ENCODE assay signal across 1 cellular context in genomic region chr18:3247243-3248061, GRCh38.
TF ChIP-seq lines count a peak whose summit lies in the region.

Gene MYL12A, plus strand, starts transcription at chr18:3247801. Its CDS starts 5,447 bp downstream, at chr18:3253248.

TF ChIP-seq in GM12878, 131 proteins besides CTCF, POLR2A, EP300 and RAD21 (continued from another document and continues in another):
- TF ChIP-seq, protein P1, sequence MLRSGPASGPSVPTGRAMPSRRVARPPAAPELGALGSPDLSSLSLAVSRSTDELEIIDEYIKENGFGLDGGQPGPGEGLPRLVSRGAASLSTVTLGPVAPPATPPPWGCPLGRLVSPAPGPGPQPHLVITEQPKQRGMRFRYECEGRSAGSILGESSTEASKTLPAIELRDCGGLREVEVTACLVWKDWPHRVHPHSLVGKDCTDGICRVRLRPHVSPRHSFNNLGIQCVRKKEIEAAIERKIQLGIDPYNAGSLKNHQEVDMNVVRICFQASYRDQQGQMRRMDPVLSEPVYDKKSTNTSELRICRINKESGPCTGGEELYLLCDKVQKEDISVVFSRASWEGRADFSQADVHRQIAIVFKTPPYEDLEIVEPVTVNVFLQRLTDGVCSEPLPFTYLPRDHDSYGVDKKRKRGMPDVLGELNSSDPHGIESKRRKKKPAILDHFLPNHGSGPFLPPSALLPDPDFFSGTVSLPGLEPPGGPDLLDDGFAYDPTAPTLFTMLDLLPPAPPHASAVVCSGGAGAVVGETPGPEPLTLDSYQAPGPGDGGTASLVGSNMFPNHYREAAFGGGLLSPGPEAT (IDR thresholded peaks at IDR 0.05; ENCODE audit: low read depth) = peak; percentile 99
- TF ChIP-seq RCOR1 (conservative IDR thresholded peaks at IDR 0.05; ENCODE audit: low read depth, low read length) = 0 out of 2 replicates have a peak, but pooled peaks have one; percentile 11
- 0 out of 2 replicates have a peak, but pooled peaks have one; percentile 61 for TF ChIP-seq TCF7 (IDR thresholded peaks at IDR 0.05; ENCODE audit: borderline replicate concordance)
- TF ChIP-seq MEF2A (IDR thresholded peaks at IDR 0.05; ENCODE audit: insufficient read depth, low read depth, low read length) = 0 out of 2 replicates have a peak, but pooled peaks have one; percentile 29
- TF ChIP-seq SUZ12 (IDR thresholded peaks at IDR 0.05; ENCODE audit: unreplicated experiment) = no peak
- TF ChIP-seq, protein P2, sequence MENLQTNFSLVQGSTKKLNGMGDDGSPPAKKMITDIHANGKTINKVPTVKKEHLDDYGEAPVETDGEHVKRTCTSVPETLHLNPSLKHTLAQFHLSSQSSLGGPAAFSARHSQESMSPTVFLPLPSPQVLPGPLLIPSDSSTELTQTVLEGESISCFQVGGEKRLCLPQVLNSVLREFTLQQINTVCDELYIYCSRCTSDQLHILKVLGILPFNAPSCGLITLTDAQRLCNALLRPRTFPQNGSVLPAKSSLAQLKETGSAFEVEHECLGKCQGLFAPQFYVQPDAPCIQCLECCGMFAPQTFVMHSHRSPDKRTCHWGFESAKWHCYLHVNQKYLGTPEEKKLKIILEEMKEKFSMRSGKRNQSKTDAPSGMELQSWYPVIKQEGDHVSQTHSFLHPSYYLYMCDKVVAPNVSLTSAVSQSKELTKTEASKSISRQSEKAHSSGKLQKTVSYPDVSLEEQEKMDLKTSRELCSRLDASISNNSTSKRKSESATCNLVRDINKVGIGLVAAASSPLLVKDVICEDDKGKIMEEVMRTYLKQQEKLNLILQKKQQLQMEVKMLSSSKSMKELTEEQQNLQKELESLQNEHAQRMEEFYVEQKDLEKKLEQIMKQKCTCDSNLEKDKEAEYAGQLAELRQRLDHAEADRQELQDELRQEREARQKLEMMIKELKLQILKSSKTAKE (IDR thresholded peaks at IDR 0.05; ENCODE audit: low read depth, poor library complexity, severe bottlenecking) = peak; percentile 99
- TF ChIP-seq, protein P3, sequence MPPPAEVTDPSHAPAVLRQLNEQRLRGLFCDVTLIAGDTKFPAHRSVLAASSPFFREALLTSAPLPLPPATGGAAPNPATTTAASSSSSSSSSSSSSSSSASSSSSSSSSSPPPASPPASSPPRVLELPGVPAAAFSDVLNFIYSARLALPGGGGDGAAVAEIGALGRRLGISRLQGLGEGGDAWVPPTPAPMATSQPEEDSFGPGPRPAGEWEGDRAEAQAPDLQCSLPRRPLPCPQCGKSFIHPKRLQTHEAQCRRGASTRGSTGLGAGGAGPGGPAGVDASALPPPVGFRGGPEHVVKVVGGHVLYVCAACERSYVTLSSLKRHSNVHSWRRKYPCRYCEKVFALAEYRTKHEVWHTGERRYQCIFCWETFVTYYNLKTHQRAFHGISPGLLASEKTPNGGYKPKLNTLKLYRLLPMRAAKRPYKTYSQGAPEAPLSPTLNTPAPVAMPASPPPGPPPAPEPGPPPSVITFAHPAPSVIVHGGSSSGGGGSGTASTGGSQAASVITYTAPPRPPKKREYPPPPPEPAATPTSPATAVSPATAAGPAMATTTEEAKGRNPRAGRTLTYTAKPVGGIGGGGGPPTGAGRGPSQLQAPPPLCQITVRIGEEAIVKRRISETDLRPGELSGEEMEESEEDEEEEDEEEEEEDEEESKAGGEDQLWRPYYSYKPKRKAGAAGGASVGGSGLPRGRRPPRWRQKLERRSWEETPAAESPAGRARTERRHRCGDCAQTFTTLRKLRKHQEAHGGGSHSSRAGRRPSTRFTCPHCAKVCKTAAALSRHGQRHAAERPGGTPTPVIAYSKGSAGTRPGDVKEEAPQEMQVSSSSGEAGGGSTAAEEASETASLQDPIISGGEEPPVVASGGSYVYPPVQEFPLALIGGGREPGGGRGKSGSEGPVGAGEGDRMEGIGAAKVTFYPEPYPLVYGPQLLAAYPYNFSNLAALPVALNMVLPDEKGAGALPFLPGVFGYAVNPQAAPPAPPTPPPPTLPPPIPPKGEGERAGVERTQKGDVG (CRISPR knock-in tag; IDR thresholded peaks at IDR 0.05) = no peak
- TF ChIP-seq ZZZ3 (IDR thresholded peaks at IDR 0.05; ENCODE audit: control insufficient read depth, insufficient read length, low read depth) = no peak
- no peak for TF ChIP-seq MYC (IDR thresholded peaks at IDR 0.05; ENCODE audit: insufficient read depth, insufficient read length, insufficient replicate concordance, low read length, severe bottlenecking)
- TF ChIP-seq KDM1A (IDR thresholded peaks at IDR 0.05; ENCODE audit: borderline replicate concordance) = no peak
- TF ChIP-seq MYB (IDR thresholded peaks at IDR 0.05; ENCODE audit: borderline replicate concordance, low read depth, low read length) = no peak; the same call in 1 of the 2 replicates
- no peak for TF ChIP-seq ZNF384 (IDR thresholded peaks at IDR 0.05; ENCODE audit: borderline replicate concordance, low read depth, low read length)
- peak; percentile 86; the same call in 1 of the 2 replicates for TF ChIP-seq NFIC (IDR thresholded peaks at IDR 0.05; ENCODE audit: low read depth, low read length)
- no peak for TF ChIP-seq NR2C2 (IDR thresholded peaks at IDR 0.05; ENCODE audit: borderline replicate concordance, control insufficient read depth, insufficient read length, low read depth)
- no peak for TF ChIP-seq JUNB (IDR thresholded peaks at IDR 0.05)
- TF ChIP-seq MTA3 (IDR thresholded peaks at IDR 0.05; ENCODE audit: borderline replicate concordance, low read length) = no peak
- peak; percentile 58 for TF ChIP-seq SIX5 (IDR thresholded peaks at IDR 0.05; ENCODE audit: low read depth, low read length, severe bottlenecking)
- TF ChIP-seq RELA (IDR thresholded peaks at IDR 0.05; ENCODE audit: borderline replicate concordance, partially characterized antibody) = no peak
- TF ChIP-seq HDAC2 (IDR thresholded peaks at IDR 0.05) = no peak
- peak; percentile 76 for TF ChIP-seq E2F8 (IDR thresholded peaks at IDR 0.05; ENCODE audit: low read depth, partially characterized antibody)
- TF ChIP-seq ATF3 (IDR thresholded peaks at IDR 0.05; ENCODE audit: borderline replicate concordance, extremely low read depth, low read depth, low read length) = peak; percentile 85; the same call in 1 of the 2 replicates
- TF ChIP-seq YBX1 (IDR thresholded peaks at IDR 0.05) = no peak
- TF ChIP-seq, protein P4, sequence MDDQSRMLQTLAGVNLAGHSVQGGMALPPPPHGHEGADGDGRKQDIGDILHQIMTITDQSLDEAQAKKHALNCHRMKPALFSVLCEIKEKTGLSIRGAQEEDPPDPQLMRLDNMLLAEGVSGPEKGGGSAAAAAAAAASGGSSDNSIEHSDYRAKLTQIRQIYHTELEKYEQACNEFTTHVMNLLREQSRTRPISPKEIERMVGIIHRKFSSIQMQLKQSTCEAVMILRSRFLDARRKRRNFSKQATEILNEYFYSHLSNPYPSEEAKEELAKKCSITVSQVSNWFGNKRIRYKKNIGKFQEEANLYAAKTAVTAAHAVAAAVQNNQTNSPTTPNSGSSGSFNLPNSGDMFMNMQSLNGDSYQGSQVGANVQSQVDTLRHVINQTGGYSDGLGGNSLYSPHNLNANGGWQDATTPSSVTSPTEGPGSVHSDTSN (IDR thresholded peaks at IDR 0.05; ENCODE audit: insufficient replicate concordance, low read depth, low read length) = no peak
- TF ChIP-seq ZBTB11 (CRISPR knock-in tag; IDR thresholded peaks at IDR 0.05) = peak; percentile 32; the same call in 1 of the 2 replicates
- TF ChIP-seq KLF5 (IDR thresholded peaks at IDR 0.05; ENCODE audit: partially characterized antibody) = peak; percentile 99
- no peak for TF ChIP-seq ZSCAN29 (IDR thresholded peaks at IDR 0.05)
- TF ChIP-seq RUNX3 (IDR thresholded peaks at IDR 0.05; ENCODE audit: low read length) = peak; percentile 100
- peak; percentile 96 for TF ChIP-seq MAX (IDR thresholded peaks at IDR 0.05; ENCODE audit: low read depth, low read length)
- no peak; the same call in 1 of the 2 replicates for TF ChIP-seq PAX5 (IDR thresholded peaks at IDR 0.05; ENCODE audit: borderline replicate concordance, low read depth, low read length)
- TF ChIP-seq FOXM1 (IDR thresholded peaks at IDR 0.05; ENCODE audit: low read depth, low read length) = peak; percentile 83
- TF ChIP-seq MXI1 (IDR thresholded peaks at IDR 0.05; ENCODE audit: low read depth, low read length) = no peak
- TF ChIP-seq, protein P5, sequence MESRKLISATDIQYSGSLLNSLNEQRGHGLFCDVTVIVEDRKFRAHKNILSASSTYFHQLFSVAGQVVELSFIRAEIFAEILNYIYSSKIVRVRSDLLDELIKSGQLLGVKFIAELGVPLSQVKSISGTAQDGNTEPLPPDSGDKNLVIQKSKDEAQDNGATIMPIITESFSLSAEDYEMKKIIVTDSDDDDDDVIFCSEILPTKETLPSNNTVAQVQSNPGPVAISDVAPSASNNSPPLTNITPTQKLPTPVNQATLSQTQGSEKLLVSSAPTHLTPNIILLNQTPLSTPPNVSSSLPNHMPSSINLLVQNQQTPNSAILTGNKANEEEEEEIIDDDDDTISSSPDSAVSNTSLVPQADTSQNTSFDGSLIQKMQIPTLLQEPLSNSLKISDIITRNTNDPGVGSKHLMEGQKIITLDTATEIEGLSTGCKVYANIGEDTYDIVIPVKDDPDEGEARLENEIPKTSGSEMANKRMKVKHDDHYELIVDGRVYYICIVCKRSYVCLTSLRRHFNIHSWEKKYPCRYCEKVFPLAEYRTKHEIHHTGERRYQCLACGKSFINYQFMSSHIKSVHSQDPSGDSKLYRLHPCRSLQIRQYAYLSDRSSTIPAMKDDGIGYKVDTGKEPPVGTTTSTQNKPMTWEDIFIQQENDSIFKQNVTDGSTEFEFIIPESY (IDR thresholded peaks at IDR 0.05) = no peak
- TF ChIP-seq CBX5 (IDR thresholded peaks at IDR 0.05; ENCODE audit: low read depth) = peak; percentile 83; the same call in 1 of the 2 replicates
- TF ChIP-seq CHD4 (IDR thresholded peaks at IDR 0.05) = no peak
- TF ChIP-seq IRF4 (IDR thresholded peaks at IDR 0.05; ENCODE audit: low read depth, low read length) = no peak; the same call in 1 of the 2 replicates
- TF ChIP-seq ELK1 (IDR thresholded peaks at IDR 0.05; ENCODE audit: low read depth, low read length) = peak; percentile 95
- peak; percentile 81 for TF ChIP-seq MTA2 (IDR thresholded peaks at IDR 0.05; ENCODE audit: low read depth)
- peak; percentile 16; the same call in 1 of the 2 replicates for TF ChIP-seq SMC3 (IDR thresholded peaks at IDR 0.05; ENCODE audit: borderline replicate concordance, low read length)
- 0 out of 2 replicates have a peak, but pooled peaks have one; percentile 42 for TF ChIP-seq IRF5 (IDR thresholded peaks at IDR 0.05; ENCODE audit: borderline replicate concordance)
